14 cellular contexts compared by ENCODE assay signal in genomic region chr4:19945979-19946380, GRCh38.
DNase-seq lines count a peak whose midpoint lies in the region; ATAC-seq and TF ChIP-seq lines count a peak whose summit lies in the region.
"Had no signal": no experiment of that assay in that cellular context is flagged by ENCODE, and none has a peak within 500 bp of the region (broad histone marks: within the 10 kb centered on the region; RNA-seq: fewer than 3 reads in every experiment).

No MANE protein-coding gene starts in this region.

- intact Hi-C loops in natural killer cell (cut with micrococcal nuclease), result no loop called here

- no peak for TF ChIP-seq CTCF in neural progenitor cell (IDR thresholded peaks at IDR 0.05)
- no peak for TF ChIP-seq CTCF in type B pancreatic cell (conservative IDR thresholded peaks at IDR 0.05)
- no peak for TF ChIP-seq CTCF in natural killer cell (IDR thresholded peaks at IDR 0.05)

- H3K27ac ChIP-seq in neural progenitor cell, result no peak overlapping the region

- H3K4me1 ChIP-seq in neural progenitor cell, result peaks cover 16% of the 10 kb centered on the region

- no peak overlapping the region for H3K4me3 ChIP-seq in neural progenitor cell

- H3K36me3 Mint-ChIP-seq in neural progenitor cell, result no peaks in the 10 kb centered on the region
- no peaks in the 10 kb centered on the region for H3K36me3 Mint-ChIP-seq in type B pancreatic cell
- H3K36me3 Mint-ChIP-seq in natural killer cell, result no peaks in the 10 kb centered on the region
- H3K36me3 Mint-ChIP-seq: mesothelial cell of epicardium; stimulated activated effector memory CD8-positive, alpha-beta T cell treated with anti-CD3 and anti-CD28 coated beads, Interleukin-12 subunit alpha, Interleukin-12 subunit beta, amount 100 ng/mL, for 72 hours had no signal

- no peaks in the 10 kb centered on the region for H3F3A ChIP-seq in neural progenitor cell (ENCODE audit: low read depth)

- no peaks in the 10 kb centered on the region for H3K9me3 ChIP-seq in neural progenitor cell (ENCODE audit: low read depth)

- ATAC-seq in GM19467 (IDR thresholded peaks at IDR 0.05; ENCODE audit: unreplicated experiment) (no peak), natural killer cell (no peak)
- ATAC-seq: stimulated activated effector memory CD8-positive, alpha-beta T cell treated with anti-CD3 and anti-CD28 coated beads, Interleukin-12 subunit alpha, Interleukin-12 subunit beta, amount 100 ng/mL, for 72 hours; T-helper 17 cell had no signal

- no peak overlapping the region for H3K9ac ChIP-seq in neural progenitor cell

- H3K27ac Mint-ChIP-seq in neural progenitor cell (peak overlapping the region; percentile 42), type B pancreatic cell (no peak overlapping the region), natural killer cell (no peak overlapping the region)
- H3K27ac Mint-ChIP-seq: mesothelial cell of epicardium; stimulated activated effector memory CD8-positive, alpha-beta T cell treated with anti-CD3 and anti-CD28 coated beads, Interleukin-12 subunit alpha, Interleukin-12 subunit beta, amount 100 ng/mL, for 72 hours; T-helper 17 cell had no signal

- peaks cover 15% of the 10 kb centered on the region for H3K4me1 Mint-ChIP-seq in neural progenitor cell
- H3K4me1 Mint-ChIP-seq in type B pancreatic cell (ENCODE audit: unreplicated experiment), result peaks cover 9% of the 10 kb centered on the region
- no peaks in the 10 kb centered on the region for H3K4me1 Mint-ChIP-seq in natural killer cell
- H3K4me1 Mint-ChIP-seq: mesothelial cell of epicardium; stimulated activated effector memory CD8-positive, alpha-beta T cell treated with anti-CD3 and anti-CD28 coated beads, Interleukin-12 subunit alpha, Interleukin-12 subunit beta, amount 100 ng/mL, for 72 hours; T-helper 17 cell had no signal

- no peaks in the 10 kb centered on the region for H3K9me3 Mint-ChIP-seq in neural progenitor cell
- H3K9me3 Mint-ChIP-seq in type B pancreatic cell, result no peaks in the 10 kb centered on the region
- peaks cover 8 to 17% of the 10 kb centered on the region in 2 donors for H3K9me3 Mint-ChIP-seq in natural killer cell
- H3K9me3 Mint-ChIP-seq: mesothelial cell of epicardium had no signal

- H4K20me1 ChIP-seq in neural progenitor cell (ENCODE audit: low read depth), result no peaks in the 10 kb centered on the region

- peak; percentile 98 for DNase-seq in EH (ENCODE audit: low read depth)
- DNase-seq in MV-4-11 (lab: John Stamatoyannopoulos, UW), result peak; percentile 91
- DNase-seq in dedifferentiated amniotic fluid mesenchymal stem cell (ENCODE audit: extremely low spot score), result peak; percentile 63
- no peak for DNase-seq in neural progenitor cell (ENCODE audit: low spot score)
- no peak for DNase-seq in type B pancreatic cell (ENCODE audit: extremely low spot score, unreplicated experiment)
- DNase-seq in stimulated activated CD4-positive, alpha-beta T cell treated with anti-CD3 and anti-CD28 coated beads, Interleukin-15, amount 100 ng/mL, for 24 hours, result no peak
- no peak for DNase-seq in natural killer cell
- DNase-seq: caudate nucleus, DMS79 treated with DMSO at 0.1 percent for 48 hours, NCI-H82, T-helper 17 cell had no signal

- H2AFZ ChIP-seq in neural progenitor cell (replicated peaks), result no peak overlapping the region

- no peaks in the 10 kb centered on the region for H3K27me3 ChIP-seq in neural progenitor cell

- H3K4me2 ChIP-seq in neural progenitor cell, result no peak overlapping the region

- H3K4me3 Mint-ChIP-seq in neural progenitor cell (no peak overlapping the region), type B pancreatic cell (no peak overlapping the region), natural killer cell (no peak overlapping the region)
- H3K4me3 Mint-ChIP-seq: mesothelial cell of epicardium; stimulated activated effector memory CD8-positive, alpha-beta T cell treated with anti-CD3 and anti-CD28 coated beads, Interleukin-12 subunit alpha, Interleukin-12 subunit beta, amount 100 ng/mL, for 72 hours; T-helper 17 cell had no signal

- H3K27me3 Mint-ChIP-seq in neural progenitor cell (ENCODE audit: insufficient read depth, low read depth) (peaks cover 2% of the 10 kb centered on the region), type B pancreatic cell (peaks cover 4% of the 10 kb centered on the region), natural killer cell (ENCODE audit: low read depth in 2 of 2) (no peaks in the 10 kb centered on the region)
- H3K27me3 Mint-ChIP-seq: T-helper 17 cell had no signal

- no peaks in the 10 kb centered on the region for H3K79me2 ChIP-seq in neural progenitor cell (ENCODE audit: low read depth)

- no peaks in the 10 kb centered on the region for H3K36me3 ChIP-seq in neural progenitor cell

Comparison
In these comparisons a context has a peak if more than half of its experiments do, and no peak if none do; other contexts are left out.
1. DNase-seq: peak in EH (single experiment), MV-4-11 (single experiment) and dedifferentiated amniotic fluid mesenchymal stem cell (single experiment); none in neural progenitor cell (single experiment), type B pancreatic cell (single experiment), stimulated activated CD4-positive, alpha-beta T cell treated with anti-CD3 and anti-CD28 coated beads, Interleukin-15, amount 100 ng/mL, for 24 hours (single experiment) and natural killer cell (single experiment).